ENCODE assay signal across 8 cellular contexts in the genomic region with DNA sequence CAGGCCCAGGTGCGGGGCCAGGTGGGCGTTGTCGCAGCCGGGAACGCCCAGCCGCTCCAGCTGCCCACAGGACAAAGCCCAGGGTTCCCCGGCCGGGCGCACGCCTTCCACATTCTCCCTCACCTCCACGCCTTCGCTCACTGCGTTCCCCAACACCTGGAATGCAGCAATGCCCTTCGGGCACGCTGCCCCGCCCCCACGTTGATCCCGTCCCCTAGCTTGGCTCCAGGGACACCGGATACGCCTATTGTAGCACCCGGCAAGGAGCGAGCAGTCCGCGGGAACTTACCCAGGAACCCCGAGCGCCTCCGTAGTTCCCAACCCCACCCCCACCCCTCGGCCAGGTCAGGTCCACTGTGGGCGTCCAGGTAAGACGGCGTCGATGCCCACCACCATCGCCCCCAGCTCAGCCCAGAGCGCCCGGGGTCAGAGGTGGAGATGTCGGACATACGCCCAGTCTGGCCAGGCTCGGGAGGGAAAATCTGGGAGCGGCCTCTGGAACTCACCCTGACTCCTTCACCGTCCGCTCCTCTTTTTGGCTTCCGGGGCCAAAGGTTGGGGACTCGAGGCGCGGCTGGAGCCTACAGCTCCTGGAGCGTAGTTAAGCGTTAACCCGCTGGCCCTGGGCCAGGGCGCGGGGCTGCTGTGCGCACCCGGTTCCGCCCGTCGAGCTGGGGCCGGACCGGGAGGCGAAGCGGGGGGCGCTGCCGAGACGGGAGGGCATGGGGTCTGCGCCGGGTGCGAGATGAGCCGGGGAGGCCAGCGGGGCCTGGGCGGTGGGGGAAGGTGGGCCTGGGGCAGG. TPM values are rescaled to one million over a fixed set of nuclear protein-coding genes. Genes with fewer than 3 reads are reported as not detected.
DNase-seq lines count a peak whose midpoint lies in the region; ATAC-seq and TF ChIP-seq lines count a peak whose summit lies in the region.

No MANE protein-coding gene starts in this region.

- H3K9me3 ChIP-seq in CD4-positive, CD25-positive, alpha-beta regulatory T cell (ENCODE audit: control insufficient read depth in 2 of 2, low read length in 2 of 2): no peaks in the 10 kb centered on the region
- H3K9me3 ChIP-seq in MM.1S (replicated peaks; ENCODE audit: insufficient read depth, low read length) (no peaks in the 10 kb centered on the region), adipocyte (ENCODE audit: control insufficient read depth, low read length) (no peaks in the 10 kb centered on the region), iPS-20b (ENCODE audit: insufficient read depth, low read depth, low read length) (peaks cover 4% of the 10 kb centered on the region), spleen (no peaks in the 10 kb centered on the region)

- H3K9ac ChIP-seq in MM.1S (ENCODE audit: low read length) (no peak overlapping the region), adipocyte (ENCODE audit: low read length) (peak overlapping the region; percentile 51), iPS-20b (ENCODE audit: low read depth, low read length) (peak overlapping the region; percentile 81; the same call in 1 of the 2 replicates)

- no peaks in the 10 kb centered on the region for H3K27me3 ChIP-seq in CD4-positive, CD25-positive, alpha-beta regulatory T cell (ENCODE audit: control insufficient read depth, insufficient read depth, low read length)
- H3K27me3 ChIP-seq in MM.1S (replicated peaks; ENCODE audit: insufficient read depth, low read length): no peaks in the 10 kb centered on the region
- no peaks in the 10 kb centered on the region for H3K27me3 ChIP-seq in adipocyte (replicated peaks; ENCODE audit: control insufficient read depth, insufficient read depth, low read length)
- peaks cover 30% of the 10 kb centered on the region for H3K27me3 ChIP-seq in iPS-20b (ENCODE audit: insufficient read depth, low read length)
- H3K27me3 ChIP-seq in spleen (replicated peaks in 1 of 7): peaks cover 3 to 68% (median 32%) of the 10 kb centered on the region in 7 donors

- 0 out of 2 replicates have a peak overlapping the region, but pooled peaks have one; percentile 48 for H2AFZ ChIP-seq in MM.1S (ENCODE audit: low read length)

- intact Hi-C loops in spleen (cut with DNase I; ENCODE audit: low total_unique reads): no loop called here

- H3K4me3 ChIP-seq in CD4-positive, CD25-positive, alpha-beta regulatory T cell (ENCODE audit: low read depth, low read length): no peak overlapping the region
- H3K4me3 ChIP-seq in MM.1S (ENCODE audit: low read length): peak overlapping the region; percentile 39; the same call in 1 of the 2 replicates
- peak overlapping the region; percentile 76 for H3K4me3 ChIP-seq in adipocyte (ENCODE audit: low read length)
- peak overlapping the region; percentile 80 for H3K4me3 ChIP-seq in iPS-20b (ENCODE audit: low read length)
- peak overlapping the region; percentile 1 to 81 (median 44) for H3K4me3 ChIP-seq in spleen

- no peaks in the 10 kb centered on the region for H3F3A ChIP-seq in MM.1S (ENCODE audit: insufficient read depth, low read length)

- H3K36me3 ChIP-seq in CD4-positive, CD25-positive, alpha-beta regulatory T cell (ENCODE audit: control insufficient read depth, insufficient read depth, low read length): no peaks in the 10 kb centered on the region
- H3K36me3 ChIP-seq in MM.1S (replicated peaks; ENCODE audit: insufficient read depth, low read length): no peaks in the 10 kb centered on the region
- peaks cover 9% of the 10 kb centered on the region for H3K36me3 ChIP-seq in adipocyte (ENCODE audit: control insufficient read depth, insufficient read depth, low read length, severe bottlenecking)
- H3K36me3 ChIP-seq in iPS-20b (ENCODE audit: insufficient read depth, low read depth, low read length): 0 out of 2 replicates have a peak, but pooled peaks cover 4% of the 10 kb centered on the region
- H3K36me3 ChIP-seq in spleen: no peaks in the 10 kb centered on the region

- no peaks in the 10 kb centered on the region for H4K20me1 ChIP-seq in MM.1S (ENCODE audit: insufficient read depth, low read length)

- no peak overlapping the region for H3K27ac ChIP-seq in CD4-positive, CD25-positive, alpha-beta regulatory T cell (ENCODE audit: insufficient read depth, low read length, poor library complexity, severe bottlenecking)
- H3K27ac ChIP-seq in MM.1S (ENCODE audit: low read length) (no peak overlapping the region), iPS-20b (ENCODE audit: low read length) (no peak overlapping the region), spleen (no peak overlapping the region)

- H3K4me1 Mint-ChIP-seq in CD4-positive, CD25-positive, alpha-beta regulatory T cell: peaks cover 0 to 16% (median 0%) of the 10 kb centered on the region in 4 donors

- 3 to 8% (median 4%) methylated on average over 24 to 68 of the region's 68 CpGs for WGBS in spleen, 5 donors

- DNase-seq in CD4-positive, CD25-positive, alpha-beta regulatory T cell: no peak
- DNase-seq in MM.1S (no peak), adipocyte (ENCODE audit: low read depth) (peak; percentile 46), spleen (peak; percentile 78), NCI-H226 (no peak)
- DNase-seq in central memory CD4-positive, alpha-beta T cell: no peak

- H3K27ac Mint-ChIP-seq in CD4-positive, CD25-positive, alpha-beta regulatory T cell: peak overlapping the region in 1 of 3 donors; percentile 26

- no peaks in the 10 kb centered on the region; the same call in 1 of the 2 replicates for H3K79me2 ChIP-seq in MM.1S (ENCODE audit: low read length)

- H3K36me3 Mint-ChIP-seq in CD4-positive, CD25-positive, alpha-beta regulatory T cell: no peaks in the 10 kb centered on the region

- peaks cover 20% of the 10 kb centered on the region for H3K4me1 ChIP-seq in CD4-positive, CD25-positive, alpha-beta regulatory T cell (ENCODE audit: control insufficient read depth, insufficient read depth, low read length, poor library complexity, severe bottlenecking)
- H3K4me1 ChIP-seq in MM.1S (ENCODE audit: low read length) (no peaks in the 10 kb centered on the region), adipocyte (ENCODE audit: control insufficient read depth, insufficient read depth, low read length) (peaks cover 21% of the 10 kb centered on the region), iPS-20b (ENCODE audit: insufficient read depth, low read length) (0 out of 2 replicates have a peak, but pooled peaks cover 4% of the 10 kb centered on the region), spleen (peaks cover 8 to 33% (median 22%) of the 10 kb centered on the region in 6 donors)

- H3K9me2 ChIP-seq in MM.1S (replicated peaks; ENCODE audit: insufficient read depth, low read length): no peaks in the 10 kb centered on the region

- ATAC-seq in CD4-positive, CD25-positive, alpha-beta regulatory T cell (ENCODE audit: low read depth in 2 of 2): no peak
- ATAC-seq in HG03342 (IDR thresholded peaks at IDR 0.05; ENCODE audit: unreplicated experiment): no peak

- no peak for TF ChIP-seq POLR2A in spleen (IDR thresholded peaks at IDR 0.05)

- no peaks in the 10 kb centered on the region for H3K9me3 Mint-ChIP-seq in CD4-positive, CD25-positive, alpha-beta regulatory T cell

- H3K4me2 ChIP-seq in MM.1S (ENCODE audit: low read depth, low read length): peak overlapping the region; percentile 65

- TF ChIP-seq CTCF in MM.1S (IDR thresholded peaks at IDR 0.05; ENCODE audit: low read length) (no peak), spleen (IDR thresholded peaks at IDR 0.05 in 8 of 11, conservative IDR thresholded peaks at IDR 0.05 in 3 of 11) (no peak)

- H3K4me3 Mint-ChIP-seq in CD4-positive, CD25-positive, alpha-beta regulatory T cell: peak overlapping the region in 3 of 4 donors; percentile 43 to 70 (median 56)

- H3K27me3 Mint-ChIP-seq in CD4-positive, CD25-positive, alpha-beta regulatory T cell: peaks cover 16% of the 10 kb centered on the region

RNA-seq across cellular contexts. Expression of gene CEP170B, which starts 0.6 kb away (rescaled TPM):
- total RNA-seq in CD4-positive, CD25-positive, alpha-beta regulatory T cell: 3.1 TPM
- under 1 TPM in 1 of 4 donors, not detected in 3; 0.03 TPM for polyA plus RNA-seq in CD4-positive, CD25-positive, alpha-beta regulatory T cell
- total RNA-seq in spleen: 10 to 100 TPM in 1 of 7 donors, 1 to 10 TPM in 6; 5.2 to 12.6 (median 5.9) TPM
- 1 to 10 TPM in 1 of 3 donors, under 1 TPM in 2; 0.58 to 3.8 (median 0.72) TPM for polyA plus RNA-seq in spleen

Comparison
In these comparisons a context has a peak if more than half of its experiments do, and no peak if none do; other contexts are left out.
1. DNase-seq: peak in adipocyte (single experiment) and spleen (single experiment); none in CD4-positive, CD25-positive, alpha-beta regulatory T cell (0 of 3), MM.1S (single experiment), central memory CD4-positive, alpha-beta T cell (single experiment) and NCI-H226 (single experiment).